ENCODE assay signal across 26 cellular contexts in the genomic region with DNA sequence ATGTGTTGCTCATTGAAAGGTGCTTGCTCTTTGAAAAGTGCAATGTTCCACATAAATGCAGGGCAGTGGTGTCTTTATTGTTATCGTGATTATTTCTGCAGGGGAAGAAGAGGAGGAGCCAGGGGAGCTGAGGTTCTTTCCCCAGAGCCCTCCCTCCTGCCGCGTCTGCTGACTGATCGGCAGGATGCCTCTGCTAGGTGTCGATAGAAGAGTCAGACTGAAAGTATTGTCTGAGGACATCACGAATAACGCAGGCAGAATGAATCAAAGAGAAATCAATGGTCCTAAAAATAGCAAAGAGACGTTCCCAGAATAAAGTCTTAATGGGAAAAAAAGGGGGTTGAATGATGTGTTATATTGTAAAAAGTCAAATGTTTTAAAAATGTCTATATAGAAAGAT. TPM values are rescaled to one million over a fixed set of nuclear protein-coding genes. Genes with fewer than 3 reads are reported as not detected.
DNase-seq lines count a peak whose midpoint lies in the region; ATAC-seq and TF ChIP-seq lines count a peak whose summit lies in the region.
"Had no signal": no experiment of that assay in that cellular context is flagged by ENCODE, and none has a peak within 500 bp of the region (broad histone marks: within the 10 kb centered on the region; RNA-seq: fewer than 3 reads in every experiment).

No MANE protein-coding gene starts in this region.

- no peak overlapping the region for H3K4me3 Mint-ChIP-seq in activated CD8-positive, alpha-beta T cell treated with anti-CD3 and anti-CD28 coated beads for 36 hours
- no peak overlapping the region for H3K4me3 Mint-ChIP-seq in activated CD8-positive, alpha-beta T cell treated with anti-CD3 and anti-CD28 coated beads, Interleukin-2, amount 10 ng/mL, durations not matched to agents 7 days and 5 days
- no peak overlapping the region for H3K4me3 Mint-ChIP-seq in activated CD4-positive, alpha-beta memory T cell treated with anti-CD3 and anti-CD28 coated beads, Interleukin-2, amount 10 ng/mL, durations not matched to agents 7 days and 5 days
- H3K4me3 Mint-ChIP-seq in CD8-positive, alpha-beta memory T cell, result peak overlapping the region in 1 of 7 donors; percentile 10
- H3K4me3 Mint-ChIP-seq: naive B cell, T-cell had no signal

- H3K36me3 Mint-ChIP-seq in activated CD8-positive, alpha-beta T cell treated with anti-CD3 and anti-CD28 coated beads for 36 hours (ENCODE audit: low read depth), result no peaks in the 10 kb centered on the region
- no peaks in the 10 kb centered on the region for H3K36me3 Mint-ChIP-seq in activated CD8-positive, alpha-beta T cell treated with anti-CD3 and anti-CD28 coated beads, Interleukin-2, amount 10 ng/mL, durations not matched to agents 7 days and 5 days (ENCODE audit: low read depth)
- no peaks in the 10 kb centered on the region for H3K36me3 Mint-ChIP-seq in activated CD4-positive, alpha-beta memory T cell treated with anti-CD3 and anti-CD28 coated beads, Interleukin-2, amount 10 ng/mL, durations not matched to agents 7 days and 5 days (ENCODE audit: low read depth)
- no peaks in the 10 kb centered on the region for H3K36me3 Mint-ChIP-seq in CD8-positive, alpha-beta memory T cell
- H3K36me3 Mint-ChIP-seq: T-cell had no signal

- no peaks in the 10 kb centered on the region for H3K27me3 ChIP-seq in CD8-positive, alpha-beta memory T cell (ENCODE audit: insufficient read depth, low read length, poor library complexity, severe bottlenecking)
- H3K27me3 ChIP-seq: BE2C, ovary, thyroid gland had no signal

- TF ChIP-seq CTCF in activated CD8-positive, alpha-beta T cell treated with anti-CD3 and anti-CD28 coated beads for 36 hours (IDR thresholded peaks at IDR 0.05), result no peak
- no peak for TF ChIP-seq CTCF in GM13976 (IDR thresholded peaks at IDR 0.05; ENCODE audit: borderline replicate concordance, control extremely low read depth, extremely low read depth, insufficient read depth, missing control alignments)

- in situ Hi-C loops in GM13976 (cut with MboI; ENCODE audit: low sequenced_read_pairs, unreplicated experiment), result no loop called here

- intact Hi-C loops in activated CD8-positive, alpha-beta T cell treated with anti-CD3 and anti-CD28 coated beads for 36 hours (cut with micrococcal nuclease), result no loop called here

- no peaks in the 10 kb centered on the region for H3K36me3 ChIP-seq in CD8-positive, alpha-beta memory T cell (ENCODE audit: insufficient read depth, low read length)
- H3K36me3 ChIP-seq: BE2C, ovary, thyroid gland had no signal

- H3K27me3 Mint-ChIP-seq in activated CD8-positive, alpha-beta T cell treated with anti-CD3 and anti-CD28 coated beads for 36 hours, result peaks cover 10% of the 10 kb centered on the region
- H3K27me3 Mint-ChIP-seq in activated CD8-positive, alpha-beta T cell treated with anti-CD3 and anti-CD28 coated beads, Interleukin-2, amount 10 ng/mL, durations not matched to agents 7 days and 5 days (ENCODE audit: low read depth), result peaks cover 8% of the 10 kb centered on the region
- H3K27me3 Mint-ChIP-seq in activated CD4-positive, alpha-beta memory T cell treated with anti-CD3 and anti-CD28 coated beads, Interleukin-2, amount 10 ng/mL, durations not matched to agents 7 days and 5 days, result peaks cover 4% of the 10 kb centered on the region
- peaks cover 5 to 30% of the 10 kb centered on the region in 2 donors for H3K27me3 Mint-ChIP-seq in CD8-positive, alpha-beta memory T cell

- CTCF ChIA-PET in activated CD8-positive, alpha-beta T cell treated with anti-CD3 and anti-CD28 coated beads for 36 hours (lab: Charles Lee), result no interaction called here
- CTCF ChIA-PET in activated CD8-positive, alpha-beta T cell treated with anti-CD3 and anti-CD28 coated beads, Interleukin-2, amount 10 ng/mL, durations not matched to agents 7 days and 5 days (lab: Charles Lee), result no interaction called here
- CTCF ChIA-PET in activated CD4-positive, alpha-beta memory T cell treated with anti-CD3 and anti-CD28 coated beads, Interleukin-2, amount 10 ng/mL, durations not matched to agents 7 days and 5 days (lab: Charles Lee), result no interaction called here
- CTCF ChIA-PET in CD8-positive, alpha-beta memory T cell (lab: Charles Lee), result no interaction called here

- no peak overlapping the region for H3K27ac Mint-ChIP-seq in activated CD8-positive, alpha-beta T cell treated with anti-CD3 and anti-CD28 coated beads for 36 hours
- H3K27ac Mint-ChIP-seq in activated CD8-positive, alpha-beta T cell treated with anti-CD3 and anti-CD28 coated beads, Interleukin-2, amount 10 ng/mL, durations not matched to agents 7 days and 5 days, result no peak overlapping the region
- H3K27ac Mint-ChIP-seq in activated CD4-positive, alpha-beta memory T cell treated with anti-CD3 and anti-CD28 coated beads, Interleukin-2, amount 10 ng/mL, durations not matched to agents 7 days and 5 days, result no peak overlapping the region
- H3K27ac Mint-ChIP-seq in CD8-positive, alpha-beta memory T cell, result no peak overlapping the region
- H3K27ac Mint-ChIP-seq: T-cell had no signal

- no peaks in the 10 kb centered on the region for H3K9me3 ChIP-seq in CD8-positive, alpha-beta memory T cell (ENCODE audit: low read length)
- H3K9me3 ChIP-seq: ovary, thyroid gland had no signal

- H3K4me1 Mint-ChIP-seq in activated CD8-positive, alpha-beta T cell treated with anti-CD3 and anti-CD28 coated beads for 36 hours (ENCODE audit: low read depth), result peaks cover 6% of the 10 kb centered on the region
- H3K4me1 Mint-ChIP-seq in activated CD8-positive, alpha-beta T cell treated with anti-CD3 and anti-CD28 coated beads, Interleukin-2, amount 10 ng/mL, durations not matched to agents 7 days and 5 days (ENCODE audit: low read depth), result no peaks in the 10 kb centered on the region
- peaks cover 8% of the 10 kb centered on the region for H3K4me1 Mint-ChIP-seq in activated CD4-positive, alpha-beta memory T cell treated with anti-CD3 and anti-CD28 coated beads, Interleukin-2, amount 10 ng/mL, durations not matched to agents 7 days and 5 days
- peaks cover 0 to 6% (median 4%) of the 10 kb centered on the region in 3 donors for H3K4me1 Mint-ChIP-seq in CD8-positive, alpha-beta memory T cell
- H3K4me1 Mint-ChIP-seq: naive B cell had no signal

- H3K27ac ChIP-seq in CD8-positive, alpha-beta memory T cell (ENCODE audit: low read depth, low read length), result no peak overlapping the region
- H3K27ac ChIP-seq: A549, ovary, thyroid gland had no signal

- peak; percentile 29 for DNase-seq in activated CD8-positive, alpha-beta T cell treated with anti-CD3 and anti-CD28 coated beads for 36 hours
- no peak for DNase-seq in activated CD8-positive, alpha-beta T cell treated with anti-CD3 and anti-CD28 coated beads, Interleukin-2, amount 10 ng/mL, durations not matched to agents 7 days and 5 days
- peak; percentile 50 for DNase-seq in GM13976 (ENCODE audit: low spot score)
- DNase-seq in activated CD4-positive, alpha-beta memory T cell treated with anti-CD3 and anti-CD28 coated beads, Interleukin-2, amount 10 ng/mL, durations not matched to agents 7 days and 5 days, result peak; percentile 23
- DNase-seq in NCI-H146 (lab: John Stamatoyannopoulos, UW), result no peak
- DNase-seq in CD8-positive, alpha-beta memory T cell, result no peak
- DNase-seq: activated effector memory CD4-positive, alpha-beta T cell treated with anti-CD3 and anti-CD28 coated beads, Interleukin-2, amount 50 U/mL, for 16 hours; BE2C; cortex of kidney; mesenchymal stem cell; MM.1S; naive B cell; NCI-H1694; NCI-H226; ovary; PC-3; right cardiac atrium; SIG-M5; stimulated activated naive CD4-positive, alpha-beta T cell treated with Interleukin-2 at 50 U/mL for 16 hours; T-cell; thyroid gland had no signal

- no peak overlapping the region for H3K4me3 ChIP-seq in CD8-positive, alpha-beta memory T cell (ENCODE audit: low read length)
- H3K4me3 ChIP-seq: A549, ovary, thyroid gland had no signal

- H3K9me3 Mint-ChIP-seq in activated CD8-positive, alpha-beta T cell treated with anti-CD3 and anti-CD28 coated beads for 36 hours, result peaks cover 8% of the 10 kb centered on the region
- H3K9me3 Mint-ChIP-seq in activated CD8-positive, alpha-beta T cell treated with anti-CD3 and anti-CD28 coated beads, Interleukin-2, amount 10 ng/mL, durations not matched to agents 7 days and 5 days (ENCODE audit: insufficient read depth), result peaks cover 4% of the 10 kb centered on the region
- H3K9me3 Mint-ChIP-seq in activated CD4-positive, alpha-beta memory T cell treated with anti-CD3 and anti-CD28 coated beads, Interleukin-2, amount 10 ng/mL, durations not matched to agents 7 days and 5 days, result peaks cover 21% of the 10 kb centered on the region
- peaks cover 0 to 17% (median 2%) of the 10 kb centered on the region in 5 donors for H3K9me3 Mint-ChIP-seq in CD8-positive, alpha-beta memory T cell

- peak; percentile 82 for ATAC-seq in activated CD8-positive, alpha-beta T cell treated with anti-CD3 and anti-CD28 coated beads for 36 hours
- ATAC-seq in activated CD8-positive, alpha-beta T cell treated with anti-CD3 and anti-CD28 coated beads, Interleukin-2, amount 10 ng/mL, durations not matched to agents 7 days and 5 days, result no peak
- ATAC-seq in GM21619 (IDR thresholded peaks at IDR 0.05; ENCODE audit: unreplicated experiment) (peak; percentile 54), HG03108 (IDR thresholded peaks at IDR 0.05; ENCODE audit: unreplicated experiment) (no peak)
- ATAC-seq: A549, PC-3, right cardiac atrium, T-cell had no signal

- H3K4me1 ChIP-seq in CD8-positive, alpha-beta memory T cell (ENCODE audit: insufficient read depth, low read length), result no peaks in the 10 kb centered on the region
- H3K4me1 ChIP-seq: A549, BE2C, thyroid gland had no signal

- POLR2A ChIA-PET in activated CD8-positive, alpha-beta T cell treated with anti-CD3 and anti-CD28 coated beads for 36 hours (lab: Charles Lee), result no interaction called here
- POLR2A ChIA-PET in activated CD8-positive, alpha-beta T cell treated with anti-CD3 and anti-CD28 coated beads, Interleukin-2, amount 10 ng/mL, durations not matched to agents 7 days and 5 days (lab: Charles Lee), result no interaction called here
- POLR2A ChIA-PET in activated CD4-positive, alpha-beta memory T cell treated with anti-CD3 and anti-CD28 coated beads, Interleukin-2, amount 10 ng/mL, durations not matched to agents 7 days and 5 days (lab: Charles Lee), result no interaction called here
- POLR2A ChIA-PET in CD8-positive, alpha-beta memory T cell (lab: Charles Lee), result no interaction called here

RNA-seq across cellular contexts. Expression of gene SIX3, which starts 47.4 kb away (rescaled TPM):
- not detected for total RNA-seq in activated CD8-positive, alpha-beta T cell treated with anti-CD3 and anti-CD28 coated beads for 36 hours
- total RNA-seq in activated CD8-positive, alpha-beta T cell treated with anti-CD3 and anti-CD28 coated beads, Interleukin-2, amount 10 ng/mL, durations not matched to agents 7 days and 5 days, result under 1 TPM in 1 of 2 experiments, not detected in 1; 0.10 TPM
- total RNA-seq in activated CD4-positive, alpha-beta memory T cell treated with anti-CD3 and anti-CD28 coated beads, Interleukin-2, amount 10 ng/mL, durations not matched to agents 7 days and 5 days, result under 1 TPM; 0.08 to 0.13 TPM
- total RNA-seq in CD8-positive, alpha-beta memory T cell, result not detected
- polyA plus RNA-seq in CD8-positive, alpha-beta memory T cell, result not detected
- total RNA-seq: bronchial epithelial cell, Daoy, ovary, right cardiac atrium, thyroid gland had no signal
- polyA plus RNA-seq: ovary, right cardiac atrium had no signal

Comparison
In these comparisons a context has a peak if more than half of its experiments do, and no peak if none do; other contexts are left out.
1. ATAC-seq: peak in activated CD8-positive, alpha-beta T cell treated with anti-CD3 and anti-CD28 coated beads for 36 hours (single experiment) and GM21619 (single experiment); none in activated CD8-positive, alpha-beta T cell treated with anti-CD3 and anti-CD28 coated beads, Interleukin-2, amount 10 ng/mL, durations not matched to agents 7 days and 5 days (single experiment) and HG03108 (single experiment).
2. DNase-seq: peak in activated CD8-positive, alpha-beta T cell treated with anti-CD3 and anti-CD28 coated beads for 36 hours (single experiment), GM13976 (single experiment) and activated CD4-positive, alpha-beta memory T cell treated with anti-CD3 and anti-CD28 coated beads, Interleukin-2, amount 10 ng/mL, durations not matched to agents 7 days and 5 days (single experiment); none in activated CD8-positive, alpha-beta T cell treated with anti-CD3 and anti-CD28 coated beads, Interleukin-2, amount 10 ng/mL, durations not matched to agents 7 days and 5 days (single experiment), NCI-H146 (single experiment) and CD8-positive, alpha-beta memory T cell (0 of 5).